ENCODE assay signal across 8 cellular contexts in the genomic region with DNA sequence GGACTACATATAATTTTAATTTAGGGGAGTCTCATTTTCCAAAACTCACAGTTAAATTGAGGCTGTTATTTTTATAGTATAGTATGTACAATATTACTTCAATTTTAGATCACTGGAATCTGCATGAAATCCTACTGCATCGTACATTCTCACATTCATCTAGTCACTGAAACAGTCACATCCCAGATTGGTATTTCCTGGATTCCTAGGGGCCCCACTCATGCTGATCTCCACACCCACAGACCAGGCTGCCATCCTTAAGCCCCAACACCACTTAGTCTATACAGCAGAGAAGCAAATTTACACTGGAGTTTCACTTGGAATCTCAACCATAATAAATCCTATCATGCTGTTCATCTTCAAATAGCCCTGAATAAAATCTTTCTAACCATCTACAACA. TPM values are rescaled to one million over a fixed set of nuclear protein-coding genes. Genes with fewer than 3 reads are reported as not detected.
DNase-seq lines count a peak whose midpoint lies in the region; ATAC-seq, FAIRE-seq and TF ChIP-seq lines count a peak whose summit lies in the region.
"Not testable (repeated sequence)": the region's sequence is repeated elsewhere in the genome, so short reads cannot be mapped to it uniquely, and the experiment has no call there.

No MANE protein-coding gene starts in this region.

- not testable (repeated sequence) for H3K4me1 ChIP-seq in RWPE2 (ENCODE audit: insufficient read depth, poor library complexity, severe bottlenecking); GM12878 (ENCODE audit: control insufficient read depth, insufficient read depth, low read length)

- in situ Hi-C loops in GM12878 (cut with MboI), result not testable (repeated sequence)

- intact Hi-C loops in GM12878 (cut with micrococcal nuclease; ENCODE audit: unreplicated experiment), result not testable (repeated sequence)

- WGBS in GM12878 (ENCODE audit: insufficient coverage, insufficient replicate concordance, low lambda C conversion rate, missing lambda C conversion rate), result 55% methylated on average over 1 of the region's 1 CpG

- POLR2A ChIA-PET in GM12878 (lab: Charles Lee), result not testable (repeated sequence)

- H3K9me3 ChIP-seq in RWPE2 (ENCODE audit: severe bottlenecking); GM12878 (replicated peaks; ENCODE audit: control insufficient read depth, insufficient read depth, low read length): not testable (repeated sequence)

- TF ChIP-seq CTCF in RWPE2 (IDR thresholded peaks at IDR 0.05; ENCODE audit: poor library complexity, severe bottlenecking); GM12878 (IDR thresholded peaks at IDR 0.05 in 2 of 3, conservative IDR thresholded peaks at IDR 0.05 in 1 of 3; ENCODE audit: control insufficient read depth in 2 of 3, extremely low read depth in 1 of 3, insufficient read depth in 1 of 3, low read depth in 3 of 3, low read length in 3 of 3); epithelial cell of esophagus (IDR thresholded peaks at IDR 0.05; ENCODE audit: insufficient read depth, low read depth, low read length, missing control alignments); foreskin fibroblast (IDR thresholded peaks at IDR 0.05; ENCODE audit: low read depth, low read length): not testable (repeated sequence)

- not testable (repeated sequence) for H4K20me1 ChIP-seq in GM12878 (ENCODE audit: control insufficient read depth, insufficient read depth)

- H3K9ac ChIP-seq in GM12878 (ENCODE audit: control insufficient read depth, insufficient read depth, low read length), result not testable (repeated sequence)

- not testable (repeated sequence) for TF ChIP-seq POLR2A in GM12878 (IDR thresholded peaks at IDR 0.05; ENCODE audit: low read depth, low read length)

- RAD21 ChIA-PET in GM12878 (lab: Charles Lee; ENCODE audit: unreplicated experiment), result not testable (repeated sequence)

- H3K4me2 ChIP-seq in GM12878 (ENCODE audit: control insufficient read depth, insufficient read depth), result not testable (repeated sequence)

- FAIRE-seq in HTR-8/SVneo (lab: Jason Lieb, UNC) (peak; percentile 31), GM12878 (lab: Jason Lieb, UNC) (peak; percentile 57)

- H3K27ac ChIP-seq in RWPE2 (ENCODE audit: poor library complexity, severe bottlenecking); GM12878 (ENCODE audit: control insufficient read depth, insufficient read depth): not testable (repeated sequence)

- TF ChIP-seq RAD21 in GM12878 (IDR thresholded peaks at IDR 0.05; ENCODE audit: insufficient read depth, low read depth, low read length), result not testable (repeated sequence)

- ATAC-seq in RWPE2 (ENCODE audit: low read depth), result peak; percentile 98
- not testable (repeated sequence) for ATAC-seq in GM12878

- not testable (repeated sequence) for H2AFZ ChIP-seq in GM12878 (ENCODE audit: control insufficient read depth, low read depth, low read length)

- TSS peak; percentile 31 for BruUV-seq in GM12878 (replicated peaks; lab: Mats Ljungman, UMichigan)

- not testable (repeated sequence) for H3K27me3 ChIP-seq in RWPE2 (ENCODE audit: insufficient read depth, poor library complexity, severe bottlenecking); GM12878 (replicated peaks in 1 of 2; ENCODE audit: control insufficient read depth in 2 of 2, insufficient read depth in 2 of 2, low read length in 1 of 2)

- CTCF ChIA-PET in GM12878 (lab: Yijun Ruan, JAX), result not testable (repeated sequence)

- DNase-seq in A172 (ENCODE audit: low spot score) (peak; percentile 60), GM04504 (ENCODE audit: low read depth) (peak; percentile 17), epithelial cell of esophagus (ENCODE audit: low read depth) (peak; percentile 50), foreskin fibroblast (peak; percentile 52 to 76), myocyte (ENCODE audit: low read depth) (peak; percentile 38)
- not testable (repeated sequence) for DNase-seq in HTR-8/SVneo (ENCODE audit: insufficient read length, low spot score); RWPE2 (ENCODE audit: low spot score); GM12878 (ENCODE audit: low read depth, low spot score)

- not testable (repeated sequence) for H3K79me2 ChIP-seq in GM12878 (ENCODE audit: control insufficient read depth, insufficient read depth, low read length)

- not testable (repeated sequence) for TF ChIP-seq EP300 in GM12878 (IDR thresholded peaks at IDR 0.05; ENCODE audit: borderline replicate concordance in 1 of 2, control insufficient read depth in 1 of 2, low read depth in 2 of 2, low read length in 2 of 2)

- H3K36me3 ChIP-seq in RWPE2 (ENCODE audit: low read depth); GM12878 (ENCODE audit: control insufficient read depth in 2 of 2, insufficient read depth in 2 of 2, low read length in 1 of 2): not testable (repeated sequence)

- SMC1A ChIA-PET in GM12878 (lab: Charles Lee; ENCODE audit: uncharacterized antibody, unreplicated experiment), result not testable (repeated sequence)

- not testable (repeated sequence) for H3K4me3 ChIP-seq in RWPE2 (ENCODE audit: severe bottlenecking); GM12878; epithelial cell of esophagus (ENCODE audit: low read length); foreskin fibroblast (ENCODE audit: low read depth in 1 of 2, low read length in 2 of 2)

RNA-seq across cellular contexts. Expression of a gene that starts 26.4 kb away (rescaled TPM):
- 1.2 and 1.3 TPM in 2 replicates for total RNA-seq in A172 (2014; rRNA removed; shearing (Covaris generic))
- total RNA-seq in GM12878 (2013; cell fraction: nucleolus; rRNA removed), result 17.4 and 21.1 TPM in 2 replicates
- total RNA-seq in GM12878 (2014; rRNA removed) (5.1 and 6.0 TPM in 2 replicates), GM12878 (2014; rRNA removed; fragmentation: Illumina TruSeq; extraction: Trizol) (6.6 and 7.0 TPM in 2 replicates), GM12878 (2021) (4.3 TPM in 2 replicates), myocyte (3.2 and 4.4 TPM in 2 replicates)
- polyA plus RNA-seq in GM12878 (2011; ENCODE audit: low read depth), result 1.7 TPM
- polyA plus RNA-seq in GM12878 (2011; rRNA removed) (5.1 and 5.6 TPM in 2 replicates), GM12878 (2014; fragmentation: Illumina TruSeq; extraction: Trizol) (5.5 and 5.6 TPM in 2 replicates), GM12878 (2014; fragmentation: Nextera tagmentation; extraction: Ambion mirVana) (1 to 10 TPM; 3.5 to 3.7 TPM), GM12878 (2014; rRNA removed) (3.7 and 4.0 TPM in 2 replicates), GM12878 (2016; fragmentation: Nextera tagmentation; extraction: Ambion mirVana) (1 to 10 TPM; 5.6 to 6.5 TPM)
- 2.9 and 3.5 TPM in 2 replicates for polyA plus RNA-seq in GM12878 (2011; cell fraction: cytosol; rRNA removed)
- polyA plus RNA-seq in GM12878 (2011; cell fraction: nucleus; rRNA removed), result 3.2 and 4.0 TPM in 2 replicates
- polyA plus RNA-seq in GM12878 (2012), result 1.8 and 2.3 TPM in 2 replicates
- 11.8 and 16.9 TPM in 2 replicates for polyA minus RNA-seq in GM12878 (2011; rRNA and poly(A)+ RNA removed)
- polyA minus RNA-seq in GM12878 (2011; cell fraction: cytosol; rRNA and poly(A)+ RNA removed), result 2.2 and 2.4 TPM in 2 replicates
- 7.6 and 12.0 TPM in 2 replicates for polyA minus RNA-seq in GM12878 (2011; cell fraction: nucleus; rRNA and poly(A)+ RNA removed)
- 1.7 TPM for polyA plus RNA-seq in myocyte (2012)
